In the genomic region with DNA sequence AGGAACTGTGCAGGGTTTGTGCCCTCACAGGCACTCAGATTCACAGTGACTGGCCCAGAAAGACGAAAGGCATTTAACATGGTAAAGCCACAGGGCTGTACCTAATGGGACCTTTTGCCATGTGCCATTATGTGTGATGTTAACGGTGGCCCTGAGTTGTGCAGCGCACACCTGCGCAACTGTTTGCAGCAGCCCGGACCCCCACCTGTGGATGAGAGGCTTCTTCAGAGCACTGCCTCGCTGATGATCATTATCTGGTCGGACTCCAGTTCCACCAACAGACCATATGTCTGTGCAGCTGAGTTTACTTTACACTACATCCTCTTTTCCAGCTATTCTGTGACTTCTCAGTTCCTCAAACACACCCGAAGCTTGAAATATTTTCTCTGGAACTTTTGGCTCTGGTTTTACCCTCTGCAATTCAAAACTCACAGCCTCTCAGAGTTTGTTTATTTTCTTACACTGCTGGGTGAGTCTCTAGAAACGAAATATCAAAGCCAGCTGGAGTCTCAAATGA, we compare ENCODE assay signal across 14 cellular contexts. TPM values are rescaled to one million over a fixed set of nuclear protein-coding genes. Genes with fewer than 3 reads are reported as not detected.
DNase-seq lines count a peak whose midpoint lies in the region; ATAC-seq, FAIRE-seq and TF ChIP-seq lines count a peak whose summit lies in the region.
"Had no signal": no experiment of that assay in that cellular context is flagged by ENCODE, and none has a peak within 500 bp of the region (broad histone marks: within the 10 kb centered on the region; RNA-seq: fewer than 3 reads in every experiment).

No MANE protein-coding gene starts in this region.

- H3K4me3 Mint-ChIP-seq in stimulated activated effector memory CD8-positive, alpha-beta T cell treated with anti-CD3 and anti-CD28 coated beads, Interleukin-12 subunit alpha, Interleukin-12 subunit beta, amount 100 ng/mL, for 72 hours: no peak overlapping the region
- no peak overlapping the region for H3K4me3 Mint-ChIP-seq in Caco-2 (ENCODE audit: unreplicated experiment)
- no peak overlapping the region for H3K4me3 Mint-ChIP-seq in T-helper 2 cell treated with Interferon-gamma antibody and Interleukin-4, amounts not matched to agents 5 μg/mL and 100 μg/mL, for 36 hours
- H3K4me3 Mint-ChIP-seq in activated naive CD8-positive, alpha-beta T cell treated with anti-CD3 and anti-CD28 coated beads, Interleukin-2, amount 50 U/mL, for 24 hours: no peak overlapping the region
- H3K4me3 Mint-ChIP-seq: activated naive CD4-positive, alpha-beta T cell treated with anti-CD3 and anti-CD28 coated beads, Interleukin-2, amount 50 U/mL, for 24 hours; endodermal cell had no signal

- ATAC-seq in stimulated activated effector memory CD8-positive, alpha-beta T cell treated with anti-CD3 and anti-CD28 coated beads, Interleukin-12 subunit alpha, Interleukin-12 subunit beta, amount 100 ng/mL, for 72 hours: no peak
- ATAC-seq in GM21723 (IDR thresholded peaks at IDR 0.05; ENCODE audit: unreplicated experiment): no peak
- no peak for ATAC-seq in activated naive CD8-positive, alpha-beta T cell treated with anti-CD3 and anti-CD28 coated beads, Interleukin-2, amount 50 U/mL, for 24 hours

- peaks cover 14% of the 10 kb centered on the region for H3K4me1 Mint-ChIP-seq in stimulated activated effector memory CD8-positive, alpha-beta T cell treated with anti-CD3 and anti-CD28 coated beads, Interleukin-12 subunit alpha, Interleukin-12 subunit beta, amount 100 ng/mL, for 72 hours
- no peaks in the 10 kb centered on the region for H3K4me1 Mint-ChIP-seq in Caco-2 (ENCODE audit: low read depth, unreplicated experiment)
- peaks cover 13% of the 10 kb centered on the region for H3K4me1 Mint-ChIP-seq in T-helper 2 cell treated with Interferon-gamma antibody and Interleukin-4, amounts not matched to agents 5 μg/mL and 100 μg/mL, for 36 hours (ENCODE audit: low read depth)
- H3K4me1 Mint-ChIP-seq in activated naive CD8-positive, alpha-beta T cell treated with anti-CD3 and anti-CD28 coated beads, Interleukin-2, amount 50 U/mL, for 24 hours: peaks cover 27% of the 10 kb centered on the region
- H3K4me1 Mint-ChIP-seq: endodermal cell had no signal

- H3K4me1 ChIP-seq in Caco-2: no peaks in the 10 kb centered on the region

- H3K27ac Mint-ChIP-seq in stimulated activated effector memory CD8-positive, alpha-beta T cell treated with anti-CD3 and anti-CD28 coated beads, Interleukin-12 subunit alpha, Interleukin-12 subunit beta, amount 100 ng/mL, for 72 hours: peak overlapping the region; percentile 32
- no peak overlapping the region for H3K27ac Mint-ChIP-seq in Caco-2 (ENCODE audit: unreplicated experiment)
- H3K27ac Mint-ChIP-seq in T-helper 2 cell treated with Interferon-gamma antibody and Interleukin-4, amounts not matched to agents 5 μg/mL and 100 μg/mL, for 36 hours: no peak overlapping the region
- H3K27ac Mint-ChIP-seq in activated naive CD8-positive, alpha-beta T cell treated with anti-CD3 and anti-CD28 coated beads, Interleukin-2, amount 50 U/mL, for 24 hours: no peak overlapping the region
- H3K27ac Mint-ChIP-seq: activated naive CD4-positive, alpha-beta T cell treated with anti-CD3 and anti-CD28 coated beads, Interleukin-2, amount 50 U/mL, for 24 hours; endodermal cell had no signal

- DNase-seq in GM12891 (ENCODE audit: insufficient read length, low spot score) (no peak), SIG-M5 (lab: John Stamatoyannopoulos, UW) (peak; percentile 22), fibroblast of peridontal ligament (ENCODE audit: extremely low read depth) (peak; percentile 94), Caco-2 (no peak)
- no peak for DNase-seq in stimulated activated effector memory CD8-positive, alpha-beta T cell treated with anti-CD3 and anti-CD28 coated beads, Interleukin-12 subunit alpha, Interleukin-12 subunit beta, amount 100 ng/mL, for 72 hours (ENCODE audit: low spot score in 2 of 2)
- DNase-seq in T-helper 2 cell treated with Interferon-gamma antibody and Interleukin-4, amounts not matched to agents 5 μg/mL and 100 μg/mL, for 36 hours (ENCODE audit: low spot score): no peak
- no peak for DNase-seq in activated naive CD8-positive, alpha-beta T cell treated with anti-CD3 and anti-CD28 coated beads, Interleukin-2, amount 50 U/mL, for 24 hours
- DNase-seq: endodermal cell; stimulated activated CD4-positive, alpha-beta T cell treated with anti-CD3 and anti-CD28 coated beads, Interleukin-4, amount 100 ng/mL, for 24 hours; upper lobe of left lung had no signal

- no peaks in the 10 kb centered on the region for H3K36me3 ChIP-seq in Caco-2 (ENCODE audit: control insufficient read depth, insufficient read depth, low read length)
- H3K36me3 ChIP-seq: neutrophil, upper lobe of left lung had no signal

- H3K36me3 Mint-ChIP-seq in stimulated activated effector memory CD8-positive, alpha-beta T cell treated with anti-CD3 and anti-CD28 coated beads, Interleukin-12 subunit alpha, Interleukin-12 subunit beta, amount 100 ng/mL, for 72 hours: no peaks in the 10 kb centered on the region
- no peaks in the 10 kb centered on the region for H3K36me3 Mint-ChIP-seq in Caco-2 (ENCODE audit: insufficient read depth, unreplicated experiment)
- H3K36me3 Mint-ChIP-seq in T-helper 2 cell treated with Interferon-gamma antibody and Interleukin-4, amounts not matched to agents 5 μg/mL and 100 μg/mL, for 36 hours (ENCODE audit: low read depth): peaks cover 1% of the 10 kb centered on the region
- no peaks in the 10 kb centered on the region for H3K36me3 Mint-ChIP-seq in activated naive CD8-positive, alpha-beta T cell treated with anti-CD3 and anti-CD28 coated beads, Interleukin-2, amount 50 U/mL, for 24 hours (ENCODE audit: low read depth)
- H3K36me3 Mint-ChIP-seq: activated naive CD4-positive, alpha-beta T cell treated with anti-CD3 and anti-CD28 coated beads, Interleukin-2, amount 50 U/mL, for 24 hours had no signal

- H3K9me3 Mint-ChIP-seq in stimulated activated effector memory CD8-positive, alpha-beta T cell treated with anti-CD3 and anti-CD28 coated beads, Interleukin-12 subunit alpha, Interleukin-12 subunit beta, amount 100 ng/mL, for 72 hours: no peaks in the 10 kb centered on the region
- H3K9me3 Mint-ChIP-seq in Caco-2 (ENCODE audit: unreplicated experiment): peaks cover 7% of the 10 kb centered on the region
- peaks cover 24% of the 10 kb centered on the region for H3K9me3 Mint-ChIP-seq in T-helper 2 cell treated with Interferon-gamma antibody and Interleukin-4, amounts not matched to agents 5 μg/mL and 100 μg/mL, for 36 hours
- H3K9me3 Mint-ChIP-seq in activated naive CD8-positive, alpha-beta T cell treated with anti-CD3 and anti-CD28 coated beads, Interleukin-2, amount 50 U/mL, for 24 hours: peaks cover 9% of the 10 kb centered on the region
- H3K9me3 Mint-ChIP-seq: activated naive CD4-positive, alpha-beta T cell treated with anti-CD3 and anti-CD28 coated beads, Interleukin-2, amount 50 U/mL, for 24 hours had no signal

- CTCF ChIA-PET in Caco-2 (lab: Charles Lee): no interaction called here

- no peak overlapping the region for H3K4me3 ChIP-seq in Caco-2 (ENCODE audit: low read depth, low read length)
- H3K4me3 ChIP-seq: upper lobe of left lung had no signal

- no peaks in the 10 kb centered on the region for H3K9me3 ChIP-seq in Caco-2
- H3K9me3 ChIP-seq: neutrophil, upper lobe of left lung had no signal

- POLR2A ChIA-PET in Caco-2 (lab: Charles Lee): no interaction called here

- no TSS peak for BruUV-seq in Caco-2 (replicated peaks; lab: Mats Ljungman, UMichigan)

- intact Hi-C loops in Caco-2 (cut with micrococcal nuclease; ENCODE audit: unreplicated experiment): no loop called here

- H3K27me3 Mint-ChIP-seq in Caco-2 (ENCODE audit: insufficient read depth, unreplicated experiment): no peaks in the 10 kb centered on the region
- H3K27me3 Mint-ChIP-seq in T-helper 2 cell treated with Interferon-gamma antibody and Interleukin-4, amounts not matched to agents 5 μg/mL and 100 μg/mL, for 36 hours (ENCODE audit: low read depth): no peaks in the 10 kb centered on the region
- no peaks in the 10 kb centered on the region for H3K27me3 Mint-ChIP-seq in activated naive CD8-positive, alpha-beta T cell treated with anti-CD3 and anti-CD28 coated beads, Interleukin-2, amount 50 U/mL, for 24 hours
- H3K27me3 Mint-ChIP-seq: activated naive CD4-positive, alpha-beta T cell treated with anti-CD3 and anti-CD28 coated beads, Interleukin-2, amount 50 U/mL, for 24 hours had no signal

- TF ChIP-seq CTCF in Caco-2 (IDR thresholded peaks at IDR 0.05; ENCODE audit: insufficient read depth in 1 of 2, low read depth in 1 of 2, low read length in 1 of 2, severe bottlenecking in 1 of 2, unreplicated experiment in 1 of 2): no peak

- H3K27me3 ChIP-seq in Caco-2 (replicated peaks; ENCODE audit: control insufficient read depth, insufficient read depth, low read length): no peaks in the 10 kb centered on the region
- H3K27me3 ChIP-seq: upper lobe of left lung had no signal

- FAIRE-seq in GM12891 (lab: Jason Lieb, UNC): no peak
- FAIRE-seq: RCC 7860 had no signal

- no peak for TF ChIP-seq POLR2A in GM12891 (IDR thresholded peaks at IDR 0.05; ENCODE audit: low read depth, low read length)

TF ChIP-seq in GM12891, 5 proteins besides CTCF, POLR2A, EP300 and RAD21:
- TF ChIP-seq SPI1 (IDR thresholded peaks at IDR 0.05; ENCODE audit: low read depth, low read length) (peak; percentile 79), POU2F2 (IDR thresholded peaks at IDR 0.05; ENCODE audit: low read depth, low read length) (no peak), POLR2AphosphoS5 (IDR thresholded peaks at IDR 0.05; ENCODE audit: low read depth, low read length) (no peak), TAF1 (IDR thresholded peaks at IDR 0.05; ENCODE audit: low read depth, low read length) (no peak)

RNA-seq across cellular contexts. Expression of a gene that starts 35.6 kb away (rescaled TPM):
- 18.1 TPM for polyA plus RNA-seq in GM12891 (2012; ENCODE audit: low read depth, missing spikeins)
- total RNA-seq in Caco-2 (2022): 33.9 and 38.9 TPM in 2 replicates

Comparison
In these comparisons a context has a peak if more than half of its experiments do, and no peak if none do; other contexts are left out.
1. DNase-seq: peak in SIG-M5 (single experiment) and fibroblast of peridontal ligament (single experiment); none in GM12891 (single experiment), stimulated activated effector memory CD8-positive, alpha-beta T cell treated with anti-CD3 and anti-CD28 coated beads, Interleukin-12 subunit alpha, Interleukin-12 subunit beta, amount 100 ng/mL, for 72 hours (0 of 2), Caco-2 (0 of 2), T-helper 2 cell treated with Interferon-gamma antibody and Interleukin-4, amounts not matched to agents 5 μg/mL and 100 μg/mL, for 36 hours (single experiment) and activated naive CD8-positive, alpha-beta T cell treated with anti-CD3 and anti-CD28 coated beads, Interleukin-2, amount 50 U/mL, for 24 hours (single experiment).